Comparison of ENCODE assay signal across 1 cellular context in the genomic region with DNA sequence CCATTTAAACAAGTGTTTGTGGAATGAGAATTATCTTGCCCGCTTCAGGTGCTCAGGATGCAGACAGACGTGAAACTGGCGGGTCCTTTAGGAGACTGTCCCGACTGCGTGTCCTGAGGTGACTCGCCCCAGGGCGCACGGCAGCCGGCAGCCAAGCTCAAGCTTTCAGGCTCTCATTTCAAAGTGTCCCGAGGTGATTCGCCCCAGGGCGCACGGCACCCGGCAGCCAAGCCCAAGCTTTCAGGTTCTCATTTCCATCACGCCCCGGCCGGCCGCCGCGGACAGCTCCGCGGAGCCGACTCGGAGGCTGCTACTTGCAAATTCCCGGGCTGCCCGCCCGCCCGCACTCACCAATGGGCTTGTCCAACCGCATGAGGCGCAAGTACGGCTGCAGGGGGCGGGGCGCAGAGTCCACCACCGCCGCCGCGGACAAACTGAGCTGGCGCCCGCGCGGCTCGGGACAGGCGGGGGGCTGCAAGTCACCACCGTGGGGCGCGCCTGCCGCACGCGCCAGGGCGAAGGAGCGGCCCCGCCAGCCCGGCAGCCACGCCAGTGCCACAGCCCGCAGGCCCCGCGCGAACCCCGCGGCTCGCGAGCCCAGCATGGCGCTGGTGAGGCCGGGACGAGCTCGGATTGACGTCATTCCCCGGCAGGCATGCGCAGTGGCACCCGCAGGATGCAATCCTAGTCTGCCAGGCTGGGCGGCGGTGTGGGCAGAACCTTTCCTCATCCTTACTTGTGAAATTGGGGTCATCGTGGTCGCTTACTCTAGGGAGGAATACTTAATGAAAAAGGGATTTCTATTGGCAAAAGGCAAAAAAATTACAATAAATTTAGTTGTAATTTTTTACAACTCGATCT.
TF ChIP-seq lines count a peak whose summit lies in the region.

A gene with protein sequence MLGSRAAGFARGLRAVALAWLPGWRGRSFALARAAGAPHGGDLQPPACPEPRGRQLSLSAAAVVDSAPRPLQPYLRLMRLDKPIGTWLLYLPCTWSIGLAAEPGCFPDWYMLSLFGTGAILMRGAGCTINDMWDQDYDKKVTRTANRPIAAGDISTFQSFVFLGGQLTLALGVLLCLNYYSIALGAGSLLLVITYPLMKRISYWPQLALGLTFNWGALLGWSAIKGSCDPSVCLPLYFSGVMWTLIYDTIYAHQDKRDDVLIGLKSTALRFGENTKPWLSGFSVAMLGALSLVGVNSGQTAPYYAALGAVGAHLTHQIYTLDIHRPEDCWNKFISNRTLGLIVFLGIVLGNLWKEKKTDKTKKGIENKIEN (minus strand): TSS at position 638 of the 861 bp plus-strand sequence. CDS start 34 bp downstream, at position 604.

TF ChIP-seq in HepG2, 621 proteins besides CTCF, POLR2A, EP300 and RAD21 (continued from another document and continues in another):
- TF ChIP-seq TEAD2 (CRISPR knock-in tag; IDR thresholded peaks at IDR 0.05) (0 out of 2 replicates have a peak, but pooled peaks have one; percentile 16), ETV5 (CRISPR knock-in tag; IDR thresholded peaks at IDR 0.05; ENCODE audit: borderline replicate concordance) (0 out of 2 replicates have a peak, but pooled peaks have one; percentile 30), GPN1 (CRISPR knock-in tag; IDR thresholded peaks at IDR 0.05; ENCODE audit: borderline replicate concordance) (no peak), ZNF615 (CRISPR knock-in tag; IDR thresholded peaks at IDR 0.05; ENCODE audit: borderline replicate concordance) (no peak), MIER3 (CRISPR knock-in tag; IDR thresholded peaks at IDR 0.05; ENCODE audit: borderline replicate concordance) (no peak), ZSCAN25 (CRISPR knock-in tag; IDR thresholded peaks at IDR 0.05) (peak; percentile 77; the same call in 1 of the 2 replicates), HNRNPL (IDR thresholded peaks at IDR 0.05; ENCODE audit: low read depth, low read length) (no peak), NR2F1 (CRISPR knock-in tag; IDR thresholded peaks at IDR 0.05) (no peak), IRF2 (CRISPR knock-in tag; IDR thresholded peaks at IDR 0.05) (no peak; the same call in 1 of the 2 replicates), ZBTB42 (CRISPR knock-in tag; IDR thresholded peaks at IDR 0.05) (no peak), SP2 (CRISPR knock-in tag; IDR thresholded peaks at IDR 0.05) (peak; percentile 49), ZNF382 (CRISPR knock-in tag; IDR thresholded peaks at IDR 0.05; ENCODE audit: borderline replicate concordance) (no peak), ZNF569 (CRISPR knock-in tag; IDR thresholded peaks at IDR 0.05; ENCODE audit: borderline replicate concordance) (no peak), SP140L (CRISPR knock-in tag; IDR thresholded peaks at IDR 0.05; ENCODE audit: borderline replicate concordance) (no peak), MATR3 (CRISPR knock-in tag; IDR thresholded peaks at IDR 0.05) (no peak), ZFP37 (CRISPR knock-in tag; IDR thresholded peaks at IDR 0.05; ENCODE audit: borderline replicate concordance) (no peak), HCFC1 (IDR thresholded peaks at IDR 0.05; ENCODE audit: low read depth, low read length) (peak; percentile 4; the same call in 1 of the 2 replicates), REL (CRISPR knock-in tag; conservative IDR thresholded peaks at IDR 0.05) (peak; percentile 78; the same call in 1 of the 2 replicates), MAFK (conservative IDR thresholded peaks at IDR 0.05 in 1 of 2, IDR thresholded peaks at IDR 0.05 in 1 of 2; ENCODE audit: low read length in 2 of 2) (no peak), ZNF251 (CRISPR knock-in tag; IDR thresholded peaks at IDR 0.05) (no peak), ZNF557 (CRISPR knock-in tag; IDR thresholded peaks at IDR 0.05) (peak; percentile 28; the same call in 1 of the 2 replicates), CREB1 (IDR thresholded peaks at IDR 0.05) (peak; percentile 87), CREB1 (CRISPR knock-in tag; IDR thresholded peaks at IDR 0.05) (0 out of 2 replicates have a peak, but pooled peaks have one; percentile 49), JUN (CRISPR knock-in tag; IDR thresholded peaks at IDR 0.05) (peak; percentile 58), ZNF230 (CRISPR knock-in tag; IDR thresholded peaks at IDR 0.05) (0 out of 2 replicates have a peak, but pooled peaks have one; percentile 61), FOSL1 (CRISPR knock-in tag; IDR thresholded peaks at IDR 0.05; ENCODE audit: borderline replicate concordance) (no peak)
- TF ChIP-seq, protein P1, sequence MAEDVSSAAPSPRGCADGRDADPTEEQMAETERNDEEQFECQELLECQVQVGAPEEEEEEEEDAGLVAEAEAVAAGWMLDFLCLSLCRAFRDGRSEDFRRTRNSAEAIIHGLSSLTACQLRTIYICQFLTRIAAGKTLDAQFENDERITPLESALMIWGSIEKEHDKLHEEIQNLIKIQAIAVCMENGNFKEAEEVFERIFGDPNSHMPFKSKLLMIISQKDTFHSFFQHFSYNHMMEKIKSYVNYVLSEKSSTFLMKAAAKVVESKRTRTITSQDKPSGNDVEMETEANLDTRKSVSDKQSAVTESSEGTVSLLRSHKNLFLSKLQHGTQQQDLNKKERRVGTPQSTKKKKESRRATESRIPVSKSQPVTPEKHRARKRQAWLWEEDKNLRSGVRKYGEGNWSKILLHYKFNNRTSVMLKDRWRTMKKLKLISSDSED (CRISPR knock-in tag; IDR thresholded peaks at IDR 0.05): no peak
- TF ChIP-seq, protein P2, sequence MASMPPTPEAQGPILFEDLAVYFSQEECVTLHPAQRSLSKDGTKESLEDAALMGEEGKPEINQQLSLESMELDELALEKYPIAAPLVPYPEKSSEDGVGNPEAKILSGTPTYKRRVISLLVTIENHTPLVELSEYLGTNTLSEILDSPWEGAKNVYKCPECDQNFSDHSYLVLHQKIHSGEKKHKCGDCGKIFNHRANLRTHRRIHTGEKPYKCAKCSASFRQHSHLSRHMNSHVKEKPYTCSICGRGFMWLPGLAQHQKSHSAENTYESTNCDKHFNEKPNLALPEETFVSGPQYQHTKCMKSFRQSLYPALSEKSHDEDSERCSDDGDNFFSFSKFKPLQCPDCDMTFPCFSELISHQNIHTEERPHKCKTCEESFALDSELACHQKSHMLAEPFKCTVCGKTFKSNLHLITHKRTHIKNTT (CRISPR knock-in tag; IDR thresholded peaks at IDR 0.05): no peak
- TF ChIP-seq, protein P3, sequence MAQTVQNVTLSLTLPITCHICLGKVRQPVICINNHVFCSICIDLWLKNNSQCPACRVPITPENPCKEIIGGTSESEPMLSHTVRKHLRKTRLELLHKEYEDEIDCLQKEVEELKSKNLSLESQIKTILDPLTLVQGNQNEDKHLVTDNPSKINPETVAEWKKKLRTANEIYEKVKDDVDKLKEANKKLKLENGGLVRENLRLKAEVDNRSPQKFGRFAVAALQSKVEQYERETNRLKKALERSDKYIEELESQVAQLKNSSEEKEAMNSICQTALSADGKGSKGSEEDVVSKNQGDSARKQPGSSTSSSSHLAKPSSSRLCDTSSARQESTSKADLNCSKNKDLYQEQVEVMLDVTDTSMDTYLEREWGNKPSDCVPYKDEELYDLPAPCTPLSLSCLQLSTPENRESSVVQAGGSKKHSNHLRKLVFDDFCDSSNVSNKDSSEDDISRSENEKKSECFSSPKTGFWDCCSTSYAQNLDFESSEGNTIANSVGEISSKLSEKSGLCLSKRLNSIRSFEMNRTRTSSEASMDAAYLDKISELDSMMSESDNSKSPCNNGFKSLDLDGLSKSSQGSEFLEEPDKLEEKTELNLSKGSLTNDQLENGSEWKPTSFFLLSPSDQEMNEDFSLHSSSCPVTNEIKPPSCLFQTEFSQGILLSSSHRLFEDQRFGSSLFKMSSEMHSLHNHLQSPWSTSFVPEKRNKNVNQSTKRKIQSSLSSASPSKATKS (CRISPR knock-in tag; IDR thresholded peaks at IDR 0.05): no peak
- TF ChIP-seq, protein P4, sequence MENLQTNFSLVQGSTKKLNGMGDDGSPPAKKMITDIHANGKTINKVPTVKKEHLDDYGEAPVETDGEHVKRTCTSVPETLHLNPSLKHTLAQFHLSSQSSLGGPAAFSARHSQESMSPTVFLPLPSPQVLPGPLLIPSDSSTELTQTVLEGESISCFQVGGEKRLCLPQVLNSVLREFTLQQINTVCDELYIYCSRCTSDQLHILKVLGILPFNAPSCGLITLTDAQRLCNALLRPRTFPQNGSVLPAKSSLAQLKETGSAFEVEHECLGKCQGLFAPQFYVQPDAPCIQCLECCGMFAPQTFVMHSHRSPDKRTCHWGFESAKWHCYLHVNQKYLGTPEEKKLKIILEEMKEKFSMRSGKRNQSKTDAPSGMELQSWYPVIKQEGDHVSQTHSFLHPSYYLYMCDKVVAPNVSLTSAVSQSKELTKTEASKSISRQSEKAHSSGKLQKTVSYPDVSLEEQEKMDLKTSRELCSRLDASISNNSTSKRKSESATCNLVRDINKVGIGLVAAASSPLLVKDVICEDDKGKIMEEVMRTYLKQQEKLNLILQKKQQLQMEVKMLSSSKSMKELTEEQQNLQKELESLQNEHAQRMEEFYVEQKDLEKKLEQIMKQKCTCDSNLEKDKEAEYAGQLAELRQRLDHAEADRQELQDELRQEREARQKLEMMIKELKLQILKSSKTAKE (CRISPR knock-in tag; IDR thresholded peaks at IDR 0.05; ENCODE audit: borderline replicate concordance): no peak
- TF ChIP-seq, protein P5, sequence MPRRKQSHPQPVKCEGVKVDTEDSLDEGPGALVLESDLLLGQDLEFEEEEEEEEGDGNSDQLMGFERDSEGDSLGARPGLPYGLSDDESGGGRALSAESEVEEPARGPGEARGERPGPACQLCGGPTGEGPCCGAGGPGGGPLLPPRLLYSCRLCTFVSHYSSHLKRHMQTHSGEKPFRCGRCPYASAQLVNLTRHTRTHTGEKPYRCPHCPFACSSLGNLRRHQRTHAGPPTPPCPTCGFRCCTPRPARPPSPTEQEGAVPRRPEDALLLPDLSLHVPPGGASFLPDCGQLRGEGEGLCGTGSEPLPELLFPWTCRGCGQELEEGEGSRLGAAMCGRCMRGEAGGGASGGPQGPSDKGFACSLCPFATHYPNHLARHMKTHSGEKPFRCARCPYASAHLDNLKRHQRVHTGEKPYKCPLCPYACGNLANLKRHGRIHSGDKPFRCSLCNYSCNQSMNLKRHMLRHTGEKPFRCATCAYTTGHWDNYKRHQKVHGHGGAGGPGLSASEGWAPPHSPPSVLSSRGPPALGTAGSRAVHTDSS (CRISPR knock-in tag; conservative IDR thresholded peaks at IDR 0.05): 0 out of 2 replicates have a peak, but pooled peaks have one; percentile 72
- TF ChIP-seq, protein P6, sequence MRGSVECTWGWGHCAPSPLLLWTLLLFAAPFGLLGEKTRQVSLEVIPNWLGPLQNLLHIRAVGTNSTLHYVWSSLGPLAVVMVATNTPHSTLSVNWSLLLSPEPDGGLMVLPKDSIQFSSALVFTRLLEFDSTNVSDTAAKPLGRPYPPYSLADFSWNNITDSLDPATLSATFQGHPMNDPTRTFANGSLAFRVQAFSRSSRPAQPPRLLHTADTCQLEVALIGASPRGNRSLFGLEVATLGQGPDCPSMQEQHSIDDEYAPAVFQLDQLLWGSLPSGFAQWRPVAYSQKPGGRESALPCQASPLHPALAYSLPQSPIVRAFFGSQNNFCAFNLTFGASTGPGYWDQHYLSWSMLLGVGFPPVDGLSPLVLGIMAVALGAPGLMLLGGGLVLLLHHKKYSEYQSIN (CRISPR knock-in tag; IDR thresholded peaks at IDR 0.05; ENCODE audit: borderline replicate concordance): no peak
- TF ChIP-seq, protein P7, sequence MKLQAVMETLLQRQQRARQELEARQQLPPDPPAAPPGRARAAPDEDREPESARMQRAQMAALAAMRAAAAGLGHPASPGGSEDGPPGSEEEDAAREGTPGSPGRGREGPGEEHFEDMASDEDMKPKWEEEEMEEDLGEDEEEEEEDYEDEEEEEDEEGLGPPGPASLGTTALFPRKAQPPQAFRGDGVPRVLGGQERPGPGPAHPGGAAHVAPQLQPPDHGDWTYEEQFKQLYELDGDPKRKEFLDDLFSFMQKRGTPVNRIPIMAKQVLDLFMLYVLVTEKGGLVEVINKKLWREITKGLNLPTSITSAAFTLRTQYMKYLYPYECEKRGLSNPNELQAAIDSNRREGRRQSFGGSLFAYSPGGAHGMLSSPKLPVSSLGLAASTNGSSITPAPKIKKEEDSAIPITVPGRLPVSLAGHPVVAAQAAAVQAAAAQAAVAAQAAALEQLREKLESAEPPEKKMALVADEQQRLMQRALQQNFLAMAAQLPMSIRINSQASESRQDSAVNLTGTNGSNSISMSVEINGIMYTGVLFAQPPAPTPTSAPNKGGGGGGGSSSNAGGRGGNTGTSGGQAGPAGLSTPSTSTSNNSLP (IDR thresholded peaks at IDR 0.05; ENCODE audit: low read depth, low read length): no peak
- TF ChIP-seq, protein P8, sequence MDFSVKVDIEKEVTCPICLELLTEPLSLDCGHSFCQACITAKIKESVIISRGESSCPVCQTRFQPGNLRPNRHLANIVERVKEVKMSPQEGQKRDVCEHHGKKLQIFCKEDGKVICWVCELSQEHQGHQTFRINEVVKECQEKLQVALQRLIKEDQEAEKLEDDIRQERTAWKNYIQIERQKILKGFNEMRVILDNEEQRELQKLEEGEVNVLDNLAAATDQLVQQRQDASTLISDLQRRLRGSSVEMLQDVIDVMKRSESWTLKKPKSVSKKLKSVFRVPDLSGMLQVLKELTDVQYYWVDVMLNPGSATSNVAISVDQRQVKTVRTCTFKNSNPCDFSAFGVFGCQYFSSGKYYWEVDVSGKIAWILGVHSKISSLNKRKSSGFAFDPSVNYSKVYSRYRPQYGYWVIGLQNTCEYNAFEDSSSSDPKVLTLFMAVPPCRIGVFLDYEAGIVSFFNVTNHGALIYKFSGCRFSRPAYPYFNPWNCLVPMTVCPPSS (IDR thresholded peaks at IDR 0.05): no peak
- TF ChIP-seq, protein P9, sequence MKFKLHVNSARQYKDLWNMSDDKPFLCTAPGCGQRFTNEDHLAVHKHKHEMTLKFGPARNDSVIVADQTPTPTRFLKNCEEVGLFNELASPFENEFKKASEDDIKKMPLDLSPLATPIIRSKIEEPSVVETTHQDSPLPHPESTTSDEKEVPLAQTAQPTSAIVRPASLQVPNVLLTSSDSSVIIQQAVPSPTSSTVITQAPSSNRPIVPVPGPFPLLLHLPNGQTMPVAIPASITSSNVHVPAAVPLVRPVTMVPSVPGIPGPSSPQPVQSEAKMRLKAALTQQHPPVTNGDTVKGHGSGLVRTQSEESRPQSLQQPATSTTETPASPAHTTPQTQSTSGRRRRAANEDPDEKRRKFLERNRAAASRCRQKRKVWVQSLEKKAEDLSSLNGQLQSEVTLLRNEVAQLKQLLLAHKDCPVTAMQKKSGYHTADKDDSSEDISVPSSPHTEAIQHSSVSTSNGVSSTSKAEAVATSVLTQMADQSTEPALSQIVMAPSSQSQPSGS (CRISPR knock-in tag; IDR thresholded peaks at IDR 0.05): peak; percentile 94
- TF ChIP-seq, protein P10, sequence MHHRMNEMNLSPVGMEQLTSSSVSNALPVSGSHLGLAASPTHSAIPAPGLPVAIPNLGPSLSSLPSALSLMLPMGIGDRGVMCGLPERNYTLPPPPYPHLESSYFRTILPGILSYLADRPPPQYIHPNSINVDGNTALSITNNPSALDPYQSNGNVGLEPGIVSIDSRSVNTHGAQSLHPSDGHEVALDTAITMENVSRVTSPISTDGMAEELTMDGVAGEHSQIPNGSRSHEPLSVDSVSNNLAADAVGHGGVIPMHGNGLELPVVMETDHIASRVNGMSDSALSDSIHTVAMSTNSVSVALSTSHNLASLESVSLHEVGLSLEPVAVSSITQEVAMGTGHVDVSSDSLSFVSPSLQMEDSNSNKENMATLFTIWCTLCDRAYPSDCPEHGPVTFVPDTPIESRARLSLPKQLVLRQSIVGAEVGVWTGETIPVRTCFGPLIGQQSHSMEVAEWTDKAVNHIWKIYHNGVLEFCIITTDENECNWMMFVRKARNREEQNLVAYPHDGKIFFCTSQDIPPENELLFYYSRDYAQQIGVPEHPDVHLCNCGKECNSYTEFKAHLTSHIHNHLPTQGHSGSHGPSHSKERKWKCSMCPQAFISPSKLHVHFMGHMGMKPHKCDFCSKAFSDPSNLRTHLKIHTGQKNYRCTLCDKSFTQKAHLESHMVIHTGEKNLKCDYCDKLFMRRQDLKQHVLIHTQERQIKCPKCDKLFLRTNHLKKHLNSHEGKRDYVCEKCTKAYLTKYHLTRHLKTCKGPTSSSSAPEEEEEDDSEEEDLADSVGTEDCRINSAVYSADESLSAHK (CRISPR knock-in tag; IDR thresholded peaks at IDR 0.05; ENCODE audit: borderline replicate concordance): no peak
